4 cellular contexts compared by ENCODE assay signal in the genomic region with DNA sequence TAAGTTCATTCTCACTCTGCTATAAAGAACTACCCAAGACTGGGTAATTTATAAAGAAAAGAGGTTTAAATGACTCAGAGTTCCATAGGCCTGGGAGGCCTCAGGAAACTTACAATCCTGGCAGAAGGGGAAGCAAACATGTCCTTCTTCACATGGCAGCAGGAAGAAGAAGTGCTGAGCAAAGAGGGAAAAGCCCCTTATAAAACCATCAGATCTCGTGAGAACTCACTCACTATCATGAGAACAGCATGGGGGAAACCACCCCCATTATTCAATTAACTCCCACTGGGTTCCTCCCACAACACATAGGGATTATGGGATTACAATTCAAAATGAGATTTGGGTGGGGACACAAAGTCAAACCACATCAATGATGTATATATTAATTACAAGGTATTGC. TPM values are rescaled to one million over a fixed set of nuclear protein-coding genes. Genes with fewer than 3 reads are reported as not detected.
"Had no signal": no experiment of that assay in that cellular context is flagged by ENCODE, and none has a peak within 500 bp of the region (broad histone marks: within the 10 kb centered on the region; RNA-seq: fewer than 3 reads in every experiment).

No MANE protein-coding gene starts in this region.

RNA-seq across cellular contexts. Expression of gene THBS2, which starts 45.0 kb away (rescaled TPM):
- total RNA-seq: OCI-LY7, PC-3, PC-9, SJSA1 had no signal
